23 cellular contexts compared by ENCODE assay signal in the genomic region with DNA sequence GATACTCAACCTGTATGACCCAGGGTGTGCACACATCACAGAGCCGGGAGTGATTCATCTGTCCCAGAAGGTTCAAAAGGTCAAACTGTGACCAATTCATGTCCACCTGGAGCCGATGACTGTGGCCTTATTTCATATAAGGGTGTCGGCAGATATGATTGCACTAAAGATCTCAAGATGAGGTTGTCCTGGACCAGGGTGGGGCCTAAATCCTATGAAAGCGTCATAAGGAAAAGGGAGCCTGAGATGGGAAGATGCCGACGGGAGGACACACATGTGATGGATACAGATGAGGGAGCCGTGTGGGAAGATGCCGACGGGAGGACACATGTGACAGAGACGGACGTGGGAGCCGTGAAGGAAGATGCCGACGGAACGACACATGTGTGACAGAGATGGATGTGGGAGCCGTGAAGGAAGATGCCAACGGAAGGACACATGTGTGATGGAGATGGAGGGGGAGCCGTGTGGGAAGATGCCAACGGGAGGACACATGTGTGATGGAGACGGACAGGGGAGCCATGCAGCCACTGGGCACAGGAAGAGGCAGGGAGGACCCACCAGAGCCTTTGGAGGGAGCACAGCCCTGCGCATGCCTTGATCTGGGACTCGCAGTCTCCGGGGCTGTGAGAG. TPM values are rescaled to one million over a fixed set of nuclear protein-coding genes. Genes with fewer than 3 reads are reported as not detected.
DNase-seq lines count a peak whose midpoint lies in the region; ATAC-seq and TF ChIP-seq lines count a peak whose summit lies in the region.
"Had no signal": no experiment of that assay in that cellular context is flagged by ENCODE, and none has a peak within 500 bp of the region (broad histone marks: within the 10 kb centered on the region; RNA-seq: fewer than 3 reads in every experiment).

No MANE protein-coding gene starts in this region.

- H3K27me3 ChIP-seq in ACC112 (ENCODE audit: insufficient read depth, low read length) (no peaks in the 10 kb centered on the region), GM23248 (replicated peaks; ENCODE audit: insufficient read depth) (no peaks in the 10 kb centered on the region), hepatocyte (no peaks in the 10 kb centered on the region)
- H3K27me3 ChIP-seq: SJSA1 had no signal

- peak overlapping the region; percentile 76 for H3K27ac Mint-ChIP-seq in neural crest cell (ENCODE audit: unreplicated experiment)
- H3K27ac Mint-ChIP-seq: T-helper 17 cell had no signal

- no peaks in the 10 kb centered on the region for H3K4me1 Mint-ChIP-seq in neural crest cell
- H3K4me1 Mint-ChIP-seq: IgD-negative memory B cell had no signal

- H3K4me3 ChIP-seq in ACC112 (ENCODE audit: low read depth, low read length) (0 out of 2 replicates have a peak overlapping the region, but pooled peaks have one; percentile 52), GM23248 (no peak overlapping the region), hepatocyte (no peak overlapping the region)

- H3F3A ChIP-seq in GM23248 (ENCODE audit: insufficient read depth), result peaks cover 28% of the 10 kb centered on the region

- peaks cover 4% of the 10 kb centered on the region for H3K9me3 Mint-ChIP-seq in neural crest cell

- in situ Hi-C loops in GM23248 (cut with MboI), result no loop called here

- H4K20me1 ChIP-seq in GM23248 (ENCODE audit: insufficient read depth) (no peaks in the 10 kb centered on the region), hepatocyte (ENCODE audit: insufficient read depth, poor library complexity, severe bottlenecking) (no peaks in the 10 kb centered on the region)

- peak overlapping the region; percentile 100 for H3K27ac ChIP-seq in ACC112 (ENCODE audit: low read depth, low read length)
- peak overlapping the region; percentile 99 for H3K27ac ChIP-seq in GM23248
- H3K27ac ChIP-seq in hepatocyte, result no peak overlapping the region
- H3K27ac ChIP-seq: C4-2B, HL-60 had no signal

- H3K27me3 Mint-ChIP-seq in neural crest cell (ENCODE audit: low read depth), result no peaks in the 10 kb centered on the region
- H3K27me3 Mint-ChIP-seq: T-helper 17 cell had no signal

- H3K9me3 ChIP-seq in GM23248 (ENCODE audit: low read depth), result no peaks in the 10 kb centered on the region
- no peaks in the 10 kb centered on the region for H3K9me3 ChIP-seq in hepatocyte (ENCODE audit: low read depth)
- H3K9me3 ChIP-seq: SJSA1 had no signal

- H3K9me2 ChIP-seq in GM23248 (ENCODE audit: insufficient read depth) (no peaks in the 10 kb centered on the region), hepatocyte (replicated peaks; ENCODE audit: insufficient read depth) (no peaks in the 10 kb centered on the region)

- intact Hi-C loops in sciatic nerve (cut with DNase I), result no loop called here

- H3K4me1 ChIP-seq in ACC112 (ENCODE audit: control insufficient read depth, insufficient read depth, low read length, unreplicated experiment) (peaks cover 26% of the 10 kb centered on the region), GM23248 (ENCODE audit: insufficient read depth) (peaks cover 23% of the 10 kb centered on the region), hepatocyte (ENCODE audit: insufficient read depth) (peaks cover 13% of the 10 kb centered on the region)

- no peak for TF ChIP-seq CTCF in neural crest cell (conservative IDR thresholded peaks at IDR 0.05)
- no peak for TF ChIP-seq CTCF in hepatocyte (IDR thresholded peaks at IDR 0.05; ENCODE audit: poor library complexity)

- DNase-seq in GM23248 (no peak), RPMI7951 (ENCODE audit: low read depth) (peak; percentile 50), neural crest cell (ENCODE audit: low read depth, low spot score) (no peak), sciatic nerve (ENCODE audit: low spot score) (no peak), hepatocyte (ENCODE audit: low spot score) (no peak), NCI-H774 (lab: John Stamatoyannopoulos, UW) (no peak)
- DNase-seq: DMS 273 treated with DMSO at 0.1 percent for 48 hours, GF-D8, Kasumi-1, MM.1S, NCI-H1092 treated with DMSO at 0.1 percent for 48 hours, NCI-H1694 treated with DMSO at 0.1 percent for 48 hours, NCI-H2107, NCI-H510A, NCI-H82, OCI-M1, T-helper 17 cell had no signal

- H3K79me2 ChIP-seq in ACC112 (ENCODE audit: control insufficient read depth, insufficient read depth, low read length, unreplicated experiment) (no peaks in the 10 kb centered on the region), GM23248 (ENCODE audit: insufficient read depth) (no peaks in the 10 kb centered on the region), hepatocyte (no peaks in the 10 kb centered on the region)

- H2AFZ ChIP-seq in ACC112 (ENCODE audit: low read length, unreplicated experiment), result no peak overlapping the region
- no peak overlapping the region for H2AFZ ChIP-seq in GM23248
- no peak overlapping the region for H2AFZ ChIP-seq in hepatocyte

- H3K36me3 ChIP-seq in ACC112 (ENCODE audit: insufficient read depth, low read length) (no peaks in the 10 kb centered on the region), GM23248 (ENCODE audit: low read depth) (no peaks in the 10 kb centered on the region), hepatocyte (replicated peaks; ENCODE audit: insufficient read depth, low read depth) (no peaks in the 10 kb centered on the region)

- no peak overlapping the region for H3K4me2 ChIP-seq in GM23248 (ENCODE audit: unreplicated experiment)
- H3K4me2 ChIP-seq in hepatocyte, result no peak overlapping the region

- H3K4me3 Mint-ChIP-seq in neural crest cell, result no peak overlapping the region
- H3K4me3 Mint-ChIP-seq: T-helper 17 cell had no signal

- 84 to 85% methylated on average over 23 of the region's 23 CpGs for WGBS in GM23248 (ENCODE audit: low coverage in 1 of 2, low lambda C conversion rate in 2 of 2, missing lambda C conversion rate in 2 of 2), 2 experiments
- WGBS in hepatocyte (ENCODE audit: low lambda C conversion rate, missing lambda C conversion rate), result 94% methylated on average over 23 of the region's 23 CpGs

- ATAC-seq in sciatic nerve (no peak), GM21576 (IDR thresholded peaks at IDR 0.05; ENCODE audit: unreplicated experiment) (no peak)
- ATAC-seq: T-helper 17 cell had no signal

- H3K9ac ChIP-seq in GM23248, result peak overlapping the region; percentile 46; the same call in 1 of the 2 replicates

- no peaks in the 10 kb centered on the region for H3K36me3 Mint-ChIP-seq in neural crest cell (ENCODE audit: low read depth)
- H3K36me3 Mint-ChIP-seq: IgD-negative memory B cell had no signal

RNA-seq across cellular contexts. Expression of gene ZNF469, which starts 48.1 kb away (rescaled TPM):
- total RNA-seq in GM23248 (2014; rRNA removed; shearing (Covaris generic)), result 2.3 and 2.6 TPM in 2 replicates
- polyA plus RNA-seq in GM23248 (2016; fragmentation: Nextera tagmentation; extraction: Ambion mirVana), result 0.65 and 0.70 TPM in 2 replicates
- total RNA-seq in RPMI7951 (2014; rRNA removed; shearing (Covaris generic)), result 0.12 and 0.39 TPM in 2 replicates
- 0.52 and 0.58 TPM in 2 replicates for total RNA-seq in neural crest cell
- total RNA-seq in sciatic nerve, result 2.9 TPM
- total RNA-seq in hepatocyte, result 0.72 and 1.0 TPM in 2 replicates
- polyA plus RNA-seq in hepatocyte, result 0.94 and 1.3 TPM in 2 replicates
